Comparison of ENCODE assay signal across 8 cellular contexts in genomic region chr7:40551685-40552576, GRCh38.
DNase-seq lines count a peak whose midpoint lies in the region; ATAC-seq and TF ChIP-seq lines count a peak whose summit lies in the region.

No MANE protein-coding gene starts in this region.

- H3K4me1 ChIP-seq in GM23248 (ENCODE audit: insufficient read depth) (peaks cover 11% of the 10 kb centered on the region), upper lobe of right lung (peaks cover 5% of the 10 kb centered on the region)

- TF ChIP-seq CTCF in GM06990 (IDR thresholded peaks at IDR 0.05; ENCODE audit: insufficient read depth, low read length, poor library complexity, severe bottlenecking) = no peak
- TF ChIP-seq CTCF in upper lobe of right lung (IDR thresholded peaks at IDR 0.05) = no peak
- no peak for TF ChIP-seq CTCF in CD4-positive, alpha-beta T cell (IDR thresholded peaks at IDR 0.05)

- no peaks in the 10 kb centered on the region for H3K27me3 Mint-ChIP-seq in CD4-positive, alpha-beta T cell

- in situ Hi-C loops in GM23248 (cut with MboI) = no loop called here

- H2AFZ ChIP-seq in GM23248 = 0 out of 2 replicates have a peak overlapping the region, but pooled peaks have one; percentile 20

- H3K9me3 Mint-ChIP-seq in CD4-positive, alpha-beta T cell = no peaks in the 10 kb centered on the region

- POLR2A ChIA-PET in CD4-positive, alpha-beta T cell (lab: Charles Lee) = no interaction called here

- H3K27ac Mint-ChIP-seq in CD4-positive, alpha-beta T cell = no peak overlapping the region

- H3K9ac ChIP-seq in GM23248 = no peak overlapping the region

- no peaks in the 10 kb centered on the region for H3K4me1 Mint-ChIP-seq in CD4-positive, alpha-beta T cell (ENCODE audit: low read depth)

- H3K4me2 ChIP-seq in GM23248 (ENCODE audit: unreplicated experiment) = peak overlapping the region; percentile 18

- no peak overlapping the region for H3K4me3 Mint-ChIP-seq in CD4-positive, alpha-beta T cell

- H3K9me3 ChIP-seq in GM23248 (ENCODE audit: low read depth) (no peaks in the 10 kb centered on the region), MG63 (no peaks in the 10 kb centered on the region), upper lobe of right lung (no peaks in the 10 kb centered on the region)
- no peaks in the 10 kb centered on the region for H3K9me3 ChIP-seq in CD4-positive, alpha-beta T cell (ENCODE audit: control insufficient read depth, low read length)

- no peaks in the 10 kb centered on the region for H3K9me2 ChIP-seq in GM23248 (ENCODE audit: insufficient read depth)

- H3K27me3 ChIP-seq in GM06990 (replicated peaks; ENCODE audit: control insufficient read depth, insufficient read depth, low read length) (no peaks in the 10 kb centered on the region), GM23248 (replicated peaks; ENCODE audit: insufficient read depth) (no peaks in the 10 kb centered on the region), MG63 (no peaks in the 10 kb centered on the region), upper lobe of right lung (no peaks in the 10 kb centered on the region)
- H3K27me3 ChIP-seq in CD4-positive, alpha-beta T cell (ENCODE audit: control insufficient read depth, insufficient read depth, low read length) = no peaks in the 10 kb centered on the region

- H3K36me3 Mint-ChIP-seq in CD4-positive, alpha-beta T cell (ENCODE audit: low read depth) = no peaks in the 10 kb centered on the region

- CTCF ChIA-PET in CD4-positive, alpha-beta T cell (lab: Charles Lee) = no interaction called here

- peak overlapping the region; percentile 25; the same call in 1 of the 2 replicates for H3K27ac ChIP-seq in GM23248
- no peak overlapping the region for H3K27ac ChIP-seq in upper lobe of right lung
- no peak overlapping the region for H3K27ac ChIP-seq in CD4-positive, alpha-beta T cell (ENCODE audit: low read depth, low read length)

- peaks cover 10% of the 10 kb centered on the region for H3F3A ChIP-seq in GM23248 (ENCODE audit: insufficient read depth)

- no peaks in the 10 kb centered on the region for H3K36me3 ChIP-seq in GM06990 (ENCODE audit: control insufficient read depth, insufficient read depth, low read length)
- no peaks in the 10 kb centered on the region for H3K36me3 ChIP-seq in GM23248 (ENCODE audit: low read depth)
- H3K36me3 ChIP-seq in MG63 = no peaks in the 10 kb centered on the region
- no peaks in the 10 kb centered on the region for H3K36me3 ChIP-seq in upper lobe of right lung

- DNase-seq in GM06990 (ENCODE audit: extremely low read depth, insufficient read length) = peak; percentile 2
- peak; percentile 82 for DNase-seq in GM23248
- DNase-seq in MG63 = peak; percentile 10
- DNase-seq in fibroblast of gingiva (ENCODE audit: low read depth) = peak; percentile 61
- no peak for DNase-seq in upper lobe of right lung
- DNase-seq in DMS114 treated with DMSO at 0.1 percent for 48 hours (lab: John Stamatoyannopoulos, UW; ENCODE audit: unreplicated experiment) = no peak
- DNase-seq in CD4-positive, alpha-beta T cell = no peak
- DNase-seq in COR-L47 (lab: John Stamatoyannopoulos, UW) = no peak

- intact Hi-C loops in upper lobe of right lung (cut with DNase I) = no loop called here
- intact Hi-C loops in CD4-positive, alpha-beta T cell (cut with DNase I, micrococcal nuclease) = no loop called here

- no peak overlapping the region for H3K4me3 ChIP-seq in GM06990 (replicated peaks; ENCODE audit: low read depth, low read length)
- H3K4me3 ChIP-seq in GM23248 = no peak overlapping the region
- H3K4me3 ChIP-seq in MG63 = no peak overlapping the region
- no peak overlapping the region for H3K4me3 ChIP-seq in upper lobe of right lung

- WGBS in GM23248 (ENCODE audit: low coverage in 1 of 2, low lambda C conversion rate in 2 of 2, missing lambda C conversion rate in 2 of 2), 2 experiments = 53 to 59% methylated on average over 8 of the region's 8 CpGs

- peak; percentile 81 for ATAC-seq in upper lobe of right lung
- ATAC-seq in CD4-positive, alpha-beta T cell (ENCODE audit: poor library complexity) = no peak

- no peaks in the 10 kb centered on the region for H3K79me2 ChIP-seq in GM23248 (ENCODE audit: insufficient read depth)

- H4K20me1 ChIP-seq in GM23248 (ENCODE audit: insufficient read depth) = no peaks in the 10 kb centered on the region

Comparison
In these comparisons a context has a peak if more than half of its experiments do, and no peak if none do; other contexts are left out.
1. DNase-seq: peak in GM06990 (single experiment), GM23248 (single experiment), MG63 (single experiment) and fibroblast of gingiva (single experiment); none in upper lobe of right lung (single experiment), DMS114 treated with DMSO at 0.1 percent for 48 hours (single experiment), CD4-positive, alpha-beta T cell (0 of 10) and COR-L47 (single experiment).